ENCODE assay signal across 2 cellular contexts in genomic region chr4:166432125-166432524, GRCh38.
TF ChIP-seq lines count a peak whose summit lies in the region.

No MANE protein-coding gene starts in this region.

TF ChIP-seq in SK-N-SH, 30 proteins besides CTCF, POLR2A, EP300 and RAD21 (continued from another document):
- TF ChIP-seq PBX3 (IDR thresholded peaks at IDR 0.05) = no peak
- no peak for TF ChIP-seq USF2 (IDR thresholded peaks at IDR 0.05; ENCODE audit: borderline replicate concordance, low read depth, low read length)
- TF ChIP-seq POLR2AphosphoS5 (IDR thresholded peaks at IDR 0.05; ENCODE audit: low read depth, low read length) = no peak
- no peak for TF ChIP-seq TAF1 (IDR thresholded peaks at IDR 0.05; ENCODE audit: borderline replicate concordance, low read depth, low read length)
- no peak for TF ChIP-seq ZBTB33 (IDR thresholded peaks at IDR 0.05; ENCODE audit: borderline replicate concordance, low read depth)
- TF ChIP-seq SIN3A (IDR thresholded peaks at IDR 0.05; ENCODE audit: borderline replicate concordance, low read depth, low read length) = no peak
TF ChIP-seq in SK-N-SH: peak in this region for 0.

TF ChIP-seq in SK-N-SH treated with all-trans-retinoic acid at 6 μM for 48 hours, 23 proteins besides CTCF, POLR2A, EP300 and RAD21 (continued from another document):
- TF ChIP-seq POU6F1 (CRISPR knock-in tag; IDR thresholded peaks at IDR 0.05; ENCODE audit: borderline replicate concordance, low read depth) (no peak), ZNF8 (CRISPR knock-in tag; IDR thresholded peaks at IDR 0.05) (no peak), SNAI2 (CRISPR knock-in tag; IDR thresholded peaks at IDR 0.05) (no peak), ISL1 (CRISPR knock-in tag; IDR thresholded peaks at IDR 0.05) (no peak), ZC3H10 (CRISPR knock-in tag; IDR thresholded peaks at IDR 0.05) (no peak), ZFP30 (CRISPR knock-in tag; IDR thresholded peaks at IDR 0.05) (no peak)
